Comparison of ENCODE assay signal across 9 cellular contexts in genomic region chr2:100013892-100014677, GRCh38.
DNase-seq lines count a peak whose midpoint lies in the region; ATAC-seq and TF ChIP-seq lines count a peak whose summit lies in the region.
"Had no signal": no experiment of that assay in that cellular context is flagged by ENCODE, and none has a peak within 500 bp of the region (broad histone marks: within the 10 kb centered on the region; RNA-seq: fewer than 3 reads in every experiment).

No MANE protein-coding gene starts in this region.

- H3K36me3 Mint-ChIP-seq in endothelial cell (ENCODE audit: low read depth, unreplicated experiment): no peaks in the 10 kb centered on the region

- peak; percentile 49 for TF ChIP-seq CTCF in AG10803 (conservative IDR thresholded peaks at IDR 0.05; ENCODE audit: low read length)
- no peak for TF ChIP-seq CTCF in endothelial cell (IDR thresholded peaks at IDR 0.05; ENCODE audit: unreplicated experiment)

- peak overlapping the region; percentile 12 for H3K4me3 Mint-ChIP-seq in endothelial cell (ENCODE audit: unreplicated experiment)

- H3K4me1 Mint-ChIP-seq in endothelial cell (ENCODE audit: unreplicated experiment): peaks cover 16% of the 10 kb centered on the region

- no peak overlapping the region for H3K27ac Mint-ChIP-seq in endothelial cell (ENCODE audit: unreplicated experiment)

- H3K9me3 Mint-ChIP-seq in endothelial cell (ENCODE audit: unreplicated experiment): no peaks in the 10 kb centered on the region

- no peaks in the 10 kb centered on the region for H3K27me3 Mint-ChIP-seq in endothelial cell (ENCODE audit: unreplicated experiment)

- no peak overlapping the region for H3K4me3 ChIP-seq in AG10803 (ENCODE audit: low read length)

- ATAC-seq in GM21528 (IDR thresholded peaks at IDR 0.05; ENCODE audit: low FRiP score, unreplicated experiment) (no peak), HG03139 (IDR thresholded peaks at IDR 0.05; ENCODE audit: unreplicated experiment) (no peak)

- DNase-seq in AG10803 (ENCODE audit: low read depth) (peak; percentile 99), NCI-H226 (peak; percentile 98), endothelial cell (ENCODE audit: low spot score) (no peak), lung microvascular endothelial cell (ENCODE audit: low read depth in 2 of 2) (peak; percentile 2 to 92), NCI-H510A (lab: John Stamatoyannopoulos, UW) (no peak), OCI-M2 (lab: John Stamatoyannopoulos, UW; ENCODE audit: unreplicated experiment) (no peak)
- DNase-seq: GF-D8 had no signal

Comparison
In these comparisons a context has a peak if more than half of its experiments do, and no peak if none do; other contexts are left out.
1. DNase-seq: peak in AG10803 (single experiment), NCI-H226 (single experiment) and lung microvascular endothelial cell (2 of 2); none in endothelial cell (single experiment), NCI-H510A (single experiment) and OCI-M2 (single experiment).